ENCODE assay signal across 8 cellular contexts in the genomic region with DNA sequence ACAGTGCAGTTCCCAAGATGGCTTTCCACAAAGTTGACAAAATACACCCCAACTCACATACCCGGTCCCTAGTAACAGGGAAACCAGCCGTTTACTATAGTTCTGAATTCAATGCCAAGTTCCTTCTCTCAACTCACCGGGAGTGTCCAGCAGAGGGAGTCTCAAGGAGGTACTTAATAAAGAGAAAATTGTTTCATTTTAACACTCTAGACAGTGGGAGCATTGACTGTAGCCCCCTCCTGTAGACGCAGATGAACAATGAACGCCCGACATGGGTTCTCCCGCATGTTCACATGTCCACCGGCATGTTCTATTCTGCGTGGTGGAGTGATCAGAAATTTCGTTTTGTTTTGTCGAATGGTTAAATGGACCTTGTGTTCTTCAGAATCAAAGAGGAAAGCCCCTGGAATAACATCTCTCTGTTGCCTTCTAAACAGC. TPM values are rescaled to one million over a fixed set of nuclear protein-coding genes. Genes with fewer than 3 reads are reported as not detected.
DNase-seq lines count a peak whose midpoint lies in the region; ATAC-seq and TF ChIP-seq lines count a peak whose summit lies in the region.

No MANE protein-coding gene starts in this region.

- H3K27me3 ChIP-seq in BE2C (no peaks in the 10 kb centered on the region), SU-DHL-6 (ENCODE audit: low read length) (no peaks in the 10 kb centered on the region), right cardiac atrium (ENCODE audit: control insufficient read depth, insufficient read depth) (no peaks in the 10 kb centered on the region)

- 2% methylated on average over 11 of the region's 11 CpGs for WGBS in right cardiac atrium

- DNase-seq in BE2C (peak; percentile 70), MV-4-11 (lab: John Stamatoyannopoulos, UW) (peak; percentile 60), astrocyte of the cerebellum (ENCODE audit: low read depth) (peak; percentile 81), right cardiac atrium (peak in 2 of 3 donors; percentile 57 to 77), putamen (ENCODE audit: low spot score) (peak; percentile 81)

- intact Hi-C loops in right cardiac atrium (cut with DNase I), result loop anchor here in 3 of 4 donors (5.0 to 10.0 kb wide), 4 partner anchors 119 to 226 kb away; no protein-coding TSS in a partner anchor

- ATAC-seq in GM19351 (IDR thresholded peaks at IDR 0.05; ENCODE audit: unreplicated experiment), result peak; percentile 31
- peak; percentile 60 to 65 for ATAC-seq in right cardiac atrium
- no peak for ATAC-seq in GM19023 (IDR thresholded peaks at IDR 0.05; ENCODE audit: unreplicated experiment)

- no peaks in the 10 kb centered on the region for H3K9me2 ChIP-seq in SU-DHL-6 (replicated peaks; ENCODE audit: insufficient read depth, low read length)

- peak overlapping the region; percentile 78 for H3K4me2 ChIP-seq in SU-DHL-6 (ENCODE audit: low read depth, low read length, poor library complexity, severe bottlenecking)

- H3K9ac ChIP-seq in SU-DHL-6 (ENCODE audit: low read length), result no peak overlapping the region

- H3K9me3 ChIP-seq in BE2C, result no peaks in the 10 kb centered on the region
- H3K9me3 ChIP-seq in SU-DHL-6 (ENCODE audit: insufficient read depth, low read length), result no peaks in the 10 kb centered on the region
- no peaks in the 10 kb centered on the region for H3K9me3 ChIP-seq in right cardiac atrium (ENCODE audit: control insufficient read depth, low read length)

- TF ChIP-seq CTCF in BE2C (IDR thresholded peaks at IDR 0.05; ENCODE audit: low read depth, low read length) (peak; percentile 81), SU-DHL-6 (IDR thresholded peaks at IDR 0.05; ENCODE audit: insufficient read depth, low read length, poor library complexity, severe bottlenecking) (peak; percentile 29), astrocyte of the cerebellum (IDR thresholded peaks at IDR 0.05; ENCODE audit: low read depth, low read length, missing control alignments) (peak; percentile 78)

- H3K4me1 ChIP-seq in BE2C, result peaks cover 2% of the 10 kb centered on the region; the same call in 1 of the 2 replicates
- H3K4me1 ChIP-seq in right cardiac atrium (ENCODE audit: control insufficient read depth, insufficient read depth, low read length), result peaks cover 5% of the 10 kb centered on the region

- no peaks in the 10 kb centered on the region for H3K79me2 ChIP-seq in SU-DHL-6 (ENCODE audit: insufficient read depth, low read length)

- in situ Hi-C loops in astrocyte of the cerebellum (cut with HindIII; ENCODE audit: low sequenced_read_pairs), result no loop called here

- H3K27ac ChIP-seq in SU-DHL-6 (ENCODE audit: low read depth, low read length), result no peak overlapping the region
- H3K27ac ChIP-seq in right cardiac atrium (ENCODE audit: low read length), result peak overlapping the region; percentile 25

- no peaks in the 10 kb centered on the region for H3F3A ChIP-seq in SU-DHL-6 (ENCODE audit: insufficient read depth)

- no peak overlapping the region for H2AFZ ChIP-seq in SU-DHL-6 (ENCODE audit: low read depth, low read length, severe bottlenecking)

- H4K20me1 ChIP-seq in SU-DHL-6 (ENCODE audit: low read depth, low read length), result no peaks in the 10 kb centered on the region

- H3K36me3 ChIP-seq in BE2C (no peaks in the 10 kb centered on the region), SU-DHL-6 (ENCODE audit: low read length) (no peaks in the 10 kb centered on the region)

- H3K4me3 ChIP-seq in BE2C (ENCODE audit: low read depth, low read length) (peak overlapping the region; percentile 76), SU-DHL-6 (ENCODE audit: insufficient read depth, low read length, poor library complexity, severe bottlenecking) (peak overlapping the region; percentile 54), astrocyte of the cerebellum (ENCODE audit: low read depth, low read length) (peak overlapping the region; percentile 96), right cardiac atrium (ENCODE audit: low read length) (peak overlapping the region; percentile 100)

RNA-seq across cellular contexts. Expression of a gene that starts 1.9 kb away (rescaled TPM):
- 5.3 TPM for polyA plus RNA-seq in BE2C (2012; ENCODE audit: insufficient read depth, insufficient read length, low read depth)
- total RNA-seq in right cardiac atrium, result 100 to 1,000 TPM in 2 of 4 donors, 10 to 100 TPM in 2; 92.6 to 131 (median 113) TPM
- polyA plus RNA-seq in right cardiac atrium, result 72.1 TPM

RNA-seq across cellular contexts. Expression of a gene that starts 53.2 kb away (rescaled TPM):
- 0.52 TPM for polyA plus RNA-seq in BE2C (2012; ENCODE audit: insufficient read depth, insufficient read length, low read depth)
- 1 to 10 TPM; 5.8 to 9.1 (median 7.2) TPM for total RNA-seq in right cardiac atrium
- 3.1 TPM for polyA plus RNA-seq in right cardiac atrium

Comparison
In these comparisons a context has a peak if more than half of its experiments do, and no peak if none do; other contexts are left out.
1. CTCF ChIP-seq: peak in every context shown above with its lines; median percentile 81 in BE2C; 78 in astrocyte of the cerebellum; 29 in SU-DHL-6.